9 cellular contexts compared by ENCODE assay signal in the genomic region with DNA sequence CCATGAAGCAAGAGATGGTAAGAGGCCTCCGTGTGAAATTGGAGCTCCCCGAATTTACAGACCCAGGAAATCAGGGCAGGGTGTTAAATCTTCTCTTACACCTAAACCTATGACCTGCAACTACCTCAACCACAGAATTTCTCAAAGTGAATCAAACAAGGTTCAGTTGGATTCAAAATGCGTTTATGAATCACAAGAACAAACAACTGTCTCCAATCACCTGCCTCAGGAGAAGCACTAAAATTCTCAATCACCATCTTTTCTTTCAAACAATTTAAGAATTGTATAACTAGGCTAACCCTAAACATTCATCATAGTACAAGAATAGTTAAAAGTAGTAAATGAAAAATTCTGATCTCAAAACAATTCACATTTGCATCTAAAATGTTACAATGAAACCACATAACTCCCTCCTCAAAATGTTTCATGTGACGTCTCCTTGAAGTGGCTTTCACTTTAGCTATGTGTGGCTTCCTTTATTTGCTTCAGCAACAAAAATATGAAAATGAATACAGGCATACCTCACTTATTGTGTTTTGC. TPM values are rescaled to one million over a fixed set of nuclear protein-coding genes. Genes with fewer than 3 reads are reported as not detected.
DNase-seq lines count a peak whose midpoint lies in the region; ATAC-seq lines count a peak whose summit lies in the region.
"Had no signal": no experiment of that assay in that cellular context is flagged by ENCODE, and none has a peak within 500 bp of the region (broad histone marks: within the 10 kb centered on the region; RNA-seq: fewer than 3 reads in every experiment).

No MANE protein-coding gene starts in this region.

- H3K27ac Mint-ChIP-seq in activated naive CD4-positive, alpha-beta T cell treated with anti-CD3 and anti-CD28 coated beads for 36 hours: peak overlapping the region; percentile 73
- H3K27ac Mint-ChIP-seq in stimulated activated naive CD8-positive, alpha-beta T cell treated with anti-CD3 and anti-CD28 coated beads, Interleukin-15, amount 100 ng/mL, for 72 hours: peak overlapping the region; percentile 81 to 89

- peak; percentile 87 for ATAC-seq in HG02840 (IDR thresholded peaks at IDR 0.05; ENCODE audit: low FRiP score, unreplicated experiment)
- ATAC-seq in stimulated activated naive CD8-positive, alpha-beta T cell treated with anti-CD3 and anti-CD28 coated beads, Interleukin-15, amount 100 ng/mL, for 72 hours: peak; percentile 97

- intact Hi-C loops in activated naive CD4-positive, alpha-beta T cell treated with anti-CD3 and anti-CD28 coated beads for 36 hours (cut with micrococcal nuclease): loop anchor here (1.0 to 10.0 kb wide), 17 partner anchors 19 to 1377 kb away; a partner anchor contains a TSS

- H3K4me1 Mint-ChIP-seq in activated naive CD4-positive, alpha-beta T cell treated with anti-CD3 and anti-CD28 coated beads for 36 hours (ENCODE audit: low read depth): peaks cover 28% of the 10 kb centered on the region
- peaks cover 45% of the 10 kb centered on the region for H3K4me1 Mint-ChIP-seq in stimulated activated naive CD8-positive, alpha-beta T cell treated with anti-CD3 and anti-CD28 coated beads, Interleukin-15, amount 100 ng/mL, for 72 hours

- no peaks in the 10 kb centered on the region for H3K36me3 Mint-ChIP-seq in activated naive CD4-positive, alpha-beta T cell treated with anti-CD3 and anti-CD28 coated beads for 36 hours (ENCODE audit: low read depth)

- DNase-seq in activated naive CD4-positive, alpha-beta T cell treated with anti-CD3 and anti-CD28 coated beads for 36 hours: peak; percentile 52
- no peak for DNase-seq in activated naive CD4-positive, alpha-beta T cell treated with anti-CD3 and anti-CD28 coated beads, Interleukin-2, amount 50 U/mL, for 16 hours
- DNase-seq in SW480 (ENCODE audit: low spot score) (peak; percentile 7), superior temporal gyrus (ENCODE audit: extremely low spot score) (no peak), NCI-H1048 (lab: John Stamatoyannopoulos, UW) (no peak)
- DNase-seq in stimulated activated naive CD8-positive, alpha-beta T cell treated with anti-CD3 and anti-CD28 coated beads, Interleukin-15, amount 100 ng/mL, for 72 hours: peak; percentile 19 to 36
- no peak for DNase-seq in stimulated activated CD4-positive, alpha-beta T cell treated with anti-CD3 and anti-CD28 coated beads, Interleukin-2, amount 100 ng/mL, for 24 hours
- DNase-seq: cortex of kidney had no signal

- CTCF ChIA-PET in activated naive CD4-positive, alpha-beta T cell treated with anti-CD3 and anti-CD28 coated beads for 36 hours (lab: Charles Lee): interaction anchor here (0.6 kb wide), 1 partner anchor 10 kb away, joined by 3 read pairs; no protein-coding TSS in a partner anchor

- H3K4me3 Mint-ChIP-seq in activated naive CD4-positive, alpha-beta T cell treated with anti-CD3 and anti-CD28 coated beads for 36 hours: no peak overlapping the region
- H3K4me3 Mint-ChIP-seq in stimulated activated naive CD8-positive, alpha-beta T cell treated with anti-CD3 and anti-CD28 coated beads, Interleukin-15, amount 100 ng/mL, for 72 hours: peak overlapping the region; percentile 9 to 30

- peaks cover 25% of the 10 kb centered on the region for H3K27me3 Mint-ChIP-seq in activated naive CD4-positive, alpha-beta T cell treated with anti-CD3 and anti-CD28 coated beads for 36 hours (ENCODE audit: low read depth)
- H3K27me3 Mint-ChIP-seq in stimulated activated naive CD8-positive, alpha-beta T cell treated with anti-CD3 and anti-CD28 coated beads, Interleukin-15, amount 100 ng/mL, for 72 hours: peaks cover 19% of the 10 kb centered on the region

- no peaks in the 10 kb centered on the region for H3K9me3 Mint-ChIP-seq in activated naive CD4-positive, alpha-beta T cell treated with anti-CD3 and anti-CD28 coated beads for 36 hours
- no peaks in the 10 kb centered on the region for H3K9me3 Mint-ChIP-seq in stimulated activated naive CD8-positive, alpha-beta T cell treated with anti-CD3 and anti-CD28 coated beads, Interleukin-15, amount 100 ng/mL, for 72 hours

RNA-seq across cellular contexts. Expression of a gene that starts 19.2 kb away (rescaled TPM):
- 1 to 10 TPM; 2.4 to 3.4 TPM for total RNA-seq in activated naive CD4-positive, alpha-beta T cell treated with anti-CD3 and anti-CD28 coated beads for 36 hours

Comparison
In these comparisons a context has a peak if more than half of its experiments do, and no peak if none do; other contexts are left out.
1. DNase-seq: peak in activated naive CD4-positive, alpha-beta T cell treated with anti-CD3 and anti-CD28 coated beads for 36 hours (single experiment), SW480 (single experiment) and stimulated activated naive CD8-positive, alpha-beta T cell treated with anti-CD3 and anti-CD28 coated beads, Interleukin-15, amount 100 ng/mL, for 72 hours (2 of 2); none in activated naive CD4-positive, alpha-beta T cell treated with anti-CD3 and anti-CD28 coated beads, Interleukin-2, amount 50 U/mL, for 16 hours (single experiment), superior temporal gyrus (single experiment), NCI-H1048 (single experiment) and stimulated activated CD4-positive, alpha-beta T cell treated with anti-CD3 and anti-CD28 coated beads, Interleukin-2, amount 100 ng/mL, for 24 hours (0 of 2).